Comparison of ENCODE assay signal across 10 cellular contexts in the genomic region with DNA sequence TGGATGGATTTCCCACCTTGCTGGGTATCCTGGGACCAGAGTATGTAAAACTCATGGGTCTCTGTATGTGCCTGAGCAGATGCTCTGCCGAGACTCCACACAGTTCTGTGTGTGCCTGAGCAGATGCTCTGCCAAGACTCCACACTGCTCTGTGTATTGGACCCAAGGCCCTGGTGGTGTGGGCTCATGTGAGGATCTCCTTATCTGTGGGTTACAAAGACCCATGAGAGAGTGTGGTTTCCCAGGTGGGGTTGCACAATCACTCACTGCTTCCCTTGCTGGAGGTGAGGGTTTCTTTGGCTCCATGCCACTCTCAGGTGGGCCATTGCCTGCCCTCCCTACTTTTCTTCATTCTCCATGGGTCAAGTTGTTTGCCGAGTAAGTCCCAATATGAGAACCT.
"Had no signal": no experiment of that assay in that cellular context is flagged by ENCODE, and none has a peak within 500 bp of the region (broad histone marks: within the 10 kb centered on the region; RNA-seq: fewer than 3 reads in every experiment).

No MANE protein-coding gene starts in this region.

- H3K36me3 ChIP-seq: HAP-1 had no signal

- H3K4me2 ChIP-seq: KMS-11 had no signal

- H3K27ac ChIP-seq: HL-60, KMS-11 had no signal

- H3K36me3 Mint-ChIP-seq: IgD-negative memory B cell had no signal

- H3K9ac ChIP-seq: KMS-11 had no signal

- H3K4me1 ChIP-seq: HAP-1 had no signal

- H3K27ac Mint-ChIP-seq: HFFc6, IgD-negative memory B cell had no signal

- H3K4me3 ChIP-seq: HAP-1 had no signal

- H3K4me3 Mint-ChIP-seq: HFFc6, IgD-negative memory B cell had no signal

- DNase-seq: GOT3, H7, HFFc6, Karpas-422, KBM-7 had no signal

- H3K9me3 ChIP-seq: HAP-1 had no signal

- H3K4me1 Mint-ChIP-seq: IgD-negative memory B cell had no signal

- ATAC-seq: HCT116 had no signal
